16 cellular contexts compared by ENCODE assay signal in genomic region chr17:19874256-19874655, GRCh38. TPM values are rescaled to one million over a fixed set of nuclear protein-coding genes. Genes with fewer than 3 reads are reported as not detected.
DNase-seq lines count a peak whose midpoint lies in the region; ATAC-seq and FAIRE-seq lines count a peak whose summit lies in the region.
"Had no signal": no experiment of that assay in that cellular context is flagged by ENCODE, and none has a peak within 500 bp of the region (broad histone marks: within the 10 kb centered on the region; RNA-seq: fewer than 3 reads in every experiment).

No MANE protein-coding gene starts in this region.

- H3K4me1 Mint-ChIP-seq in effector memory CD8-positive, alpha-beta T cell (ENCODE audit: low read depth in 2 of 2): peaks cover 20 to 24% of the 10 kb centered on the region in 2 donors
- H3K4me1 Mint-ChIP-seq in naive thymus-derived CD8-positive, alpha-beta T cell: peaks cover 37 to 79% (median 69%) of the 10 kb centered on the region in 4 donors
- peaks cover 19% of the 10 kb centered on the region for H3K4me1 Mint-ChIP-seq in activated T-helper 1 cell treated with anti-CD3 and anti-CD28 coated beads, Interleukin-12 subunit alpha, Interleukin-12 subunit beta, Interleukin-2, Interleukin-4 antibody, amounts not matched to agents 30 ng/mL and 10 ng/mL and 1 ng/mL, durations not matched to agents 14 hours and 24 hours and 36 hours (ENCODE audit: low read depth)

- H3K36me3 Mint-ChIP-seq in effector memory CD8-positive, alpha-beta T cell (ENCODE audit: insufficient read depth): peaks cover 4% of the 10 kb centered on the region
- H3K36me3 Mint-ChIP-seq in naive thymus-derived CD8-positive, alpha-beta T cell: no peaks in the 10 kb centered on the region
- H3K36me3 Mint-ChIP-seq in activated T-helper 1 cell treated with anti-CD3 and anti-CD28 coated beads, Interleukin-12 subunit alpha, Interleukin-12 subunit beta, Interleukin-2, Interleukin-4 antibody, amounts not matched to agents 30 ng/mL and 10 ng/mL and 1 ng/mL, durations not matched to agents 14 hours and 24 hours and 36 hours (ENCODE audit: low read depth): no peaks in the 10 kb centered on the region

- H3K27ac Mint-ChIP-seq in effector memory CD8-positive, alpha-beta T cell: peak overlapping the region; percentile 56 to 65
- H3K27ac Mint-ChIP-seq in naive thymus-derived CD8-positive, alpha-beta T cell: peak overlapping the region in 7 of 10 donors; percentile 48 to 91 (median 64)
- no peak overlapping the region for H3K27ac Mint-ChIP-seq in activated T-helper 1 cell treated with anti-CD3 and anti-CD28 coated beads, Interleukin-12 subunit alpha, Interleukin-12 subunit beta, Interleukin-2, Interleukin-4 antibody, amounts not matched to agents 30 ng/mL and 10 ng/mL and 1 ng/mL, durations not matched to agents 14 hours and 24 hours and 36 hours

- peak; percentile 75 for FAIRE-seq in HTR-8/SVneo (lab: Jason Lieb, UNC)
- FAIRE-seq: A549, GM12878, GM18507, H54 had no signal

- no peak for ATAC-seq in effector memory CD8-positive, alpha-beta T cell (replicated peaks)
- ATAC-seq in naive thymus-derived CD8-positive, alpha-beta T cell: no peak
- ATAC-seq: A549, GM12878 had no signal

- POLR2A ChIA-PET in naive thymus-derived CD8-positive, alpha-beta T cell (lab: Charles Lee): no interaction called here

- H3K9me3 Mint-ChIP-seq in effector memory CD8-positive, alpha-beta T cell: no peaks in the 10 kb centered on the region
- no peaks in the 10 kb centered on the region for H3K9me3 Mint-ChIP-seq in naive thymus-derived CD8-positive, alpha-beta T cell
- no peaks in the 10 kb centered on the region for H3K9me3 Mint-ChIP-seq in activated T-helper 1 cell treated with anti-CD3 and anti-CD28 coated beads, Interleukin-12 subunit alpha, Interleukin-12 subunit beta, Interleukin-2, Interleukin-4 antibody, amounts not matched to agents 30 ng/mL and 10 ng/mL and 1 ng/mL, durations not matched to agents 14 hours and 24 hours and 36 hours

- H3K27me3 Mint-ChIP-seq in effector memory CD8-positive, alpha-beta T cell: no peaks in the 10 kb centered on the region
- H3K27me3 Mint-ChIP-seq in naive thymus-derived CD8-positive, alpha-beta T cell: no peaks in the 10 kb centered on the region
- no peaks in the 10 kb centered on the region for H3K27me3 Mint-ChIP-seq in activated T-helper 1 cell treated with anti-CD3 and anti-CD28 coated beads, Interleukin-12 subunit alpha, Interleukin-12 subunit beta, Interleukin-2, Interleukin-4 antibody, amounts not matched to agents 30 ng/mL and 10 ng/mL and 1 ng/mL, durations not matched to agents 14 hours and 24 hours and 36 hours (ENCODE audit: insufficient read depth)

- no peak for DNase-seq in HTR-8/SVneo (ENCODE audit: insufficient read length, low spot score)
- no peak for DNase-seq in effector memory CD8-positive, alpha-beta T cell
- DNase-seq in naive thymus-derived CD8-positive, alpha-beta T cell: no peak
- DNase-seq in head of caudate nucleus: no peak
- no peak for DNase-seq in hepatic stellate cell (ENCODE audit: low spot score)
- DNase-seq in activated T-helper 1 cell treated with anti-CD3 and anti-CD28 coated beads, Interleukin-12 subunit alpha, Interleukin-12 subunit beta, Interleukin-2, Interleukin-4 antibody, amounts not matched to agents 30 ng/mL and 10 ng/mL and 1 ng/mL, durations not matched to agents 14 hours and 24 hours and 36 hours (ENCODE audit: low spot score): no peak
- DNase-seq in activated CD4-positive, alpha-beta T cell treated with anti-CD3 and anti-CD28 coated beads, Interleukin-2, amount 50 U/mL, for 4 hours: no peak
- DNase-seq: BE2C, Calu3, DMS 273 treated with DMSO at 0.1 percent for 48 hours, DMS79, GM23248 had no signal

- no peak overlapping the region for H3K4me3 Mint-ChIP-seq in effector memory CD8-positive, alpha-beta T cell
- H3K4me3 Mint-ChIP-seq in naive thymus-derived CD8-positive, alpha-beta T cell: no peak overlapping the region
- H3K4me3 Mint-ChIP-seq in activated T-helper 1 cell treated with anti-CD3 and anti-CD28 coated beads, Interleukin-12 subunit alpha, Interleukin-12 subunit beta, Interleukin-2, Interleukin-4 antibody, amounts not matched to agents 30 ng/mL and 10 ng/mL and 1 ng/mL, durations not matched to agents 14 hours and 24 hours and 36 hours: no peak overlapping the region

- intact Hi-C loops in head of caudate nucleus (cut with DNase I): no loop called here
- intact Hi-C loops in activated T-helper 1 cell treated with anti-CD3 and anti-CD28 coated beads, Interleukin-12 subunit alpha, Interleukin-12 subunit beta, Interleukin-2, Interleukin-4 antibody, amounts not matched to agents 30 ng/mL and 10 ng/mL and 1 ng/mL, durations not matched to agents 14 hours and 24 hours and 36 hours (cut with micrococcal nuclease): no loop called here

RNA-seq across cellular contexts. Expression of gene ULK2, which starts 6.5 kb away (rescaled TPM):
- total RNA-seq in naive thymus-derived CD8-positive, alpha-beta T cell: 10 to 100 TPM; 12.2 to 13.3 TPM
- polyA plus RNA-seq in naive thymus-derived CD8-positive, alpha-beta T cell: 10 to 100 TPM in 1 of 3 donors, 1 to 10 TPM in 2; 7.9 to 15.4 (median 9.1) TPM
- 17.8 and 18.6 TPM in 2 replicates for total RNA-seq in activated T-helper 1 cell treated with anti-CD3 and anti-CD28 coated beads, Interleukin-12 subunit alpha, Interleukin-12 subunit beta, Interleukin-2, Interleukin-4 antibody, amounts not matched to agents 30 ng/mL and 10 ng/mL and 1 ng/mL, durations not matched to agents 14 hours and 24 hours and 36 hours
